In genomic region chr14:105315211-105315721, GRCh38 we compare ENCODE assay signal across 8 cellular contexts. TPM values are rescaled to one million over a fixed set of nuclear protein-coding genes. Genes with fewer than 3 reads are reported as not detected.
DNase-seq lines count a peak whose midpoint lies in the region; ATAC-seq and TF ChIP-seq lines count a peak whose summit lies in the region.

No MANE protein-coding gene starts in this region.

- H3K4me1 ChIP-seq in colonic mucosa (peaks cover 6% of the 10 kb centered on the region), right lobe of liver (peaks cover 0 to 16% (median 0%) of the 10 kb centered on the region in 4 donors), subcutaneous abdominal adipose tissue (ENCODE audit: control insufficient read depth in 5 of 5, insufficient read depth in 5 of 5, low read length in 5 of 5) (peaks cover 10 to 44% (median 39%) of the 10 kb centered on the region in 5 donors)

- no peaks in the 10 kb centered on the region for H3K36me3 Mint-ChIP-seq in activated B cell treated with CpG ODN at 0.5 μM for 24 hours (ENCODE audit: low read depth)

- intact Hi-C loops in activated B cell treated with CpG ODN at 0.5 μM for 24 hours (cut with micrococcal nuclease) (loop anchor here (1.0 kb wide), 1 partner anchor 134 kb away; the partner anchor contains the start of gene NUDT14), colonic mucosa (cut with DNase I) (loop anchor here (5.0 kb wide), 1 partner anchor 68 kb away; the partner anchor contains the start of gene BTBD6), right lobe of liver (cut with DNase I) (no loop called here)

- H3K36me3 ChIP-seq in colonic mucosa (no peaks in the 10 kb centered on the region), right lobe of liver (no peaks in the 10 kb centered on the region), subcutaneous abdominal adipose tissue (ENCODE audit: control insufficient read depth in 5 of 5, insufficient read depth in 5 of 5, low read length in 5 of 5) (no peaks in the 10 kb centered on the region)

- H3K27me3 ChIP-seq in colonic mucosa, result no peaks in the 10 kb centered on the region
- no peaks in the 10 kb centered on the region for H3K27me3 ChIP-seq in right lobe of liver
- H3K27me3 ChIP-seq in subcutaneous abdominal adipose tissue (ENCODE audit: control insufficient read depth in 5 of 5, insufficient read depth in 4 of 5, low read length in 5 of 5), result no peaks in the 10 kb centered on the region

- TF ChIP-seq EP300 in Ishikawa (IDR thresholded peaks at IDR 0.05; ENCODE audit: borderline replicate concordance), result no peak

- peak; percentile 23 for DNase-seq in AG10803 (ENCODE audit: low read depth)
- DNase-seq in activated B cell treated with CpG ODN at 0.5 μM for 24 hours, result peak; percentile 44
- peak; percentile 75 for DNase-seq in colonic mucosa
- peak in 2 of 3 donors; percentile 55 to 57 for DNase-seq in right lobe of liver

- ATAC-seq in GM19452 (IDR thresholded peaks at IDR 0.05; ENCODE audit: unreplicated experiment), result peak; percentile 13
- peak; percentile 3 for ATAC-seq in activated B cell treated with CpG ODN at 0.5 μM for 24 hours (ENCODE audit: low read depth)
- peak; percentile 4 to 37 (median 35) for ATAC-seq in right lobe of liver
- no peak for ATAC-seq in HG03571 (IDR thresholded peaks at IDR 0.05; ENCODE audit: unreplicated experiment)

- peak overlapping the region; percentile 46 for H3K27ac Mint-ChIP-seq in activated B cell treated with CpG ODN at 0.5 μM for 24 hours

- TF ChIP-seq POLR2A in right lobe of liver (IDR thresholded peaks at IDR 0.05), result no peak

- TF ChIP-seq CTCF in AG10803 (conservative IDR thresholded peaks at IDR 0.05; ENCODE audit: low read length) (no peak), activated B cell treated with CpG ODN at 0.5 μM for 24 hours (IDR thresholded peaks at IDR 0.05) (no peak), colonic mucosa (IDR thresholded peaks at IDR 0.05) (no peak), right lobe of liver (IDR thresholded peaks at IDR 0.05) (no peak)

- peak overlapping the region; percentile 81 to 83 for H3K9ac ChIP-seq in colonic mucosa (ENCODE audit: low read depth in 2 of 2, low read length in 2 of 2)
- peak overlapping the region in 4 of 5 donors; percentile 64 to 79 (median 70) for H3K9ac ChIP-seq in subcutaneous abdominal adipose tissue (ENCODE audit: low read length in 5 of 5)

- POLR2A ChIA-PET in activated B cell treated with CpG ODN at 0.5 μM for 24 hours (lab: Charles Lee), result interaction anchor here (2.0 to 3.6 kb wide), 2 partner anchors 15 to 67 kb away, joined by 5 to 57 read pairs; partner anchors contain the start of genes BRF1 and BTBD6

- 0% methylated on average over 1 of the region's 54 CpGs for WGBS in right lobe of liver (ENCODE audit: insufficient coverage, low coverage, low lambda C conversion rate, missing lambda C conversion rate)

- CTCF ChIA-PET in activated B cell treated with CpG ODN at 0.5 μM for 24 hours (lab: Charles Lee), result no interaction called here

- no peaks in the 10 kb centered on the region for H3K9me3 ChIP-seq in colonic mucosa
- no peaks in the 10 kb centered on the region for H3K9me3 ChIP-seq in right lobe of liver
- no peaks in the 10 kb centered on the region for H3K9me3 ChIP-seq in subcutaneous abdominal adipose tissue (ENCODE audit: control insufficient read depth in 5 of 5, low read length in 5 of 5)

- H3K4me1 Mint-ChIP-seq in activated B cell treated with CpG ODN at 0.5 μM for 24 hours, result peaks cover 10% of the 10 kb centered on the region

- H3K27ac ChIP-seq in colonic mucosa, result peak overlapping the region; percentile 11
- H3K27ac ChIP-seq in right lobe of liver, result peak overlapping the region in 1 of 3 donors; percentile 59
- no peak overlapping the region for H3K27ac ChIP-seq in subcutaneous abdominal adipose tissue (ENCODE audit: low read depth, low read length)

- H3K4me3 ChIP-seq in AG10803 (ENCODE audit: low read length) (peak overlapping the region; percentile 73), colonic mucosa (peak overlapping the region; percentile 52), right lobe of liver (peak overlapping the region; percentile 62 to 86 (median 73)), subcutaneous abdominal adipose tissue (ENCODE audit: low read depth in 1 of 5, low read length in 5 of 5) (peak overlapping the region; percentile 67 to 78 (median 76))

- no peaks in the 10 kb centered on the region for H3K9me3 Mint-ChIP-seq in activated B cell treated with CpG ODN at 0.5 μM for 24 hours

- no peaks in the 10 kb centered on the region for H3K27me3 Mint-ChIP-seq in activated B cell treated with CpG ODN at 0.5 μM for 24 hours

- TF ChIP-seq RAD21 in Ishikawa (IDR thresholded peaks at IDR 0.05; ENCODE audit: low read depth), result no peak; the same call in 1 of the 2 replicates

- peak overlapping the region; percentile 86 for H3K4me3 Mint-ChIP-seq in activated B cell treated with CpG ODN at 0.5 μM for 24 hours

TF ChIP-seq in Ishikawa, 13 proteins besides CTCF, POLR2A, EP300 and RAD21:
- TF ChIP-seq NFIC (IDR thresholded peaks at IDR 0.05) (no peak), ZBTB7A (IDR thresholded peaks at IDR 0.05; ENCODE audit: low read depth) (peak; percentile 61; the same call in 1 of the 2 replicates)

RNA-seq across cellular contexts. Expression of gene PACS2, which starts 0.7 kb away (rescaled TPM):
- total RNA-seq in activated B cell treated with CpG ODN at 0.5 μM for 24 hours (37.4 and 48.0 TPM in 2 replicates), colonic mucosa (10 to 100 TPM; 44.1 to 82.5 TPM), right lobe of liver (10 to 100 TPM; 19.8 to 26.7 (median 21.5) TPM)

RNA-seq across cellular contexts. Expression of gene BRF1, which starts 14.5 kb away (rescaled TPM):
- total RNA-seq in activated B cell treated with CpG ODN at 0.5 μM for 24 hours, result 28.7 and 32.8 TPM in 2 replicates
- total RNA-seq in colonic mucosa, result 10 to 100 TPM; 27.2 to 40.6 TPM
- 10 to 100 TPM; 13.1 to 17.8 (median 16.2) TPM for total RNA-seq in right lobe of liver

Comparison
In these comparisons a context has a peak if more than half of its experiments do, and no peak if none do; other contexts are left out.
1. DNase-seq: peak in every context shown above with its lines; median percentile 75 in colonic mucosa; 56 in right lobe of liver; 44 in activated B cell treated with CpG ODN at 0.5 μM for 24 hours; 23 in AG10803.
2. intact Hi-C loops: an anchor here in activated B cell treated with CpG ODN at 0.5 μM for 24 hours (1.0 kb wide) and colonic mucosa (5.0 kb wide); none called in right lobe of liver.